Comparison of ENCODE assay signal across 1 cellular context in the genomic region with DNA sequence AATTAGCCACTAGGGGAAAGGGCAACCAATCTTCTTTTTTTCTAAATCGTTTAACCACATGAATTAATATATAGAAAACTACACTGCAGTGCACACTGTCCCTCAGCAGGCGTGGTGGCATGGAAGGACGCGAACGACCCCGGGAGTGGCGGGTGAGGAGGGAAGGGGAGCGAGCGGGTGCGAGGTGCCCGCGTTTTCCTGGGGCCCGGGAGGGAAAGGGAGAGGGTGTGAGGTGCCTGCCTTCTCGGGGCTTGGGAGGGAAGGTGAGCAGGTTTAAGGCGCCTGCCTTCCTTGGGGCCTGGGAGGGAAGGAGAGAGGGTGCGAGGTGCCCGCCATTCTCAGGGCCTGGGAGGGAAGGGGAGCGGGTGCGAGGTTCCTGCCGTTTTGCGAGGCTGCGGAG.
A peak's percentile ranks its signal among the peaks of the same experiment; 100 is the strongest.
TF ChIP-seq lines count a peak whose summit lies in the region.

No MANE protein-coding gene starts in this region.

TF ChIP-seq in H1, 55 proteins besides CTCF, POLR2A, EP300 and RAD21:
- TF ChIP-seq, protein P1, sequence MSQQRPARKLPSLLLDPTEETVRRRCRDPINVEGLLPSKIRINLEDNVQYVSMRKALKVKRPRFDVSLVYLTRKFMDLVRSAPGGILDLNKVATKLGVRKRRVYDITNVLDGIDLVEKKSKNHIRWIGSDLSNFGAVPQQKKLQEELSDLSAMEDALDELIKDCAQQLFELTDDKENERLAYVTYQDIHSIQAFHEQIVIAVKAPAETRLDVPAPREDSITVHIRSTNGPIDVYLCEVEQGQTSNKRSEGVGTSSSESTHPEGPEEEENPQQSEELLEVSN (IDR thresholded peaks at IDR 0.05): peak; percentile 54; the same call in 1 of the 2 replicates
- no peak for TF ChIP-seq ASH2L (IDR thresholded peaks at IDR 0.05; ENCODE audit: low read length)
